In genomic region chr15:68229386-68230156, GRCh38 we compare ENCODE assay signal across 1 cellular context.
TF ChIP-seq lines count a peak whose summit lies in the region.

Gene CLN6, minus strand, starts transcription at chr15:68229728. Its CDS starts 144 bp downstream, at chr15:68229584.

TF ChIP-seq in WTC11, 78 proteins besides CTCF, POLR2A, EP300 and RAD21 (continued from another document and continues in another):
- TF ChIP-seq FOXP4 (CRISPR knock-in tag; IDR thresholded peaks at IDR 0.05) (peak; percentile 92), E2F4 (CRISPR knock-in tag; IDR thresholded peaks at IDR 0.05; ENCODE audit: borderline replicate concordance, low read depth) (peak; percentile 89), STAT6 (CRISPR knock-in tag; conservative IDR thresholded peaks at IDR 0.05; ENCODE audit: low read depth) (no peak), NFATC4 (CRISPR knock-in tag; IDR thresholded peaks at IDR 0.05) (no peak), FOXK1 (CRISPR knock-in tag; IDR thresholded peaks at IDR 0.05) (0 out of 2 replicates have a peak, but pooled peaks have one; percentile 33), PREB (CRISPR knock-in tag; IDR thresholded peaks at IDR 0.05; ENCODE audit: borderline replicate concordance) (no peak), ZBTB21 (CRISPR knock-in tag; IDR thresholded peaks at IDR 0.05; ENCODE audit: borderline replicate concordance) (no peak), PRRX2 (CRISPR knock-in tag; IDR thresholded peaks at IDR 0.05) (no peak), TEAD1 (CRISPR knock-in tag; IDR thresholded peaks at IDR 0.05) (peak; percentile 93), HMGXB4 (CRISPR knock-in tag; IDR thresholded peaks at IDR 0.05) (peak; percentile 79), MYBL2 (CRISPR knock-in tag; IDR thresholded peaks at IDR 0.05) (0 out of 2 replicates have a peak, but pooled peaks have one; percentile 35), ZNF263 (CRISPR knock-in tag; IDR thresholded peaks at IDR 0.05; ENCODE audit: low read depth) (0 out of 2 replicates have a peak, but pooled peaks have one; percentile 36), ZMAT4 (CRISPR knock-in tag; IDR thresholded peaks at IDR 0.05) (no peak), ZNF671 (CRISPR knock-in tag; IDR thresholded peaks at IDR 0.05) (no peak), IRF1 (CRISPR knock-in tag; IDR thresholded peaks at IDR 0.05) (no peak), HMGA2 (CRISPR knock-in tag; IDR thresholded peaks at IDR 0.05) (no peak), ZSCAN18 (CRISPR knock-in tag; IDR thresholded peaks at IDR 0.05) (no peak), MLX (CRISPR knock-in tag; IDR thresholded peaks at IDR 0.05) (no peak), ESRRA (CRISPR knock-in tag; IDR thresholded peaks at IDR 0.05; ENCODE audit: borderline replicate concordance) (peak; percentile 55; the same call in 1 of the 2 replicates), OVOL2 (CRISPR knock-in tag; IDR thresholded peaks at IDR 0.05; ENCODE audit: borderline replicate concordance) (no peak), SOX15 (CRISPR knock-in tag; IDR thresholded peaks at IDR 0.05) (no peak), ZNF423 (CRISPR knock-in tag; IDR thresholded peaks at IDR 0.05) (peak; percentile 96), ATF2 (CRISPR knock-in tag; IDR thresholded peaks at IDR 0.05; ENCODE audit: borderline replicate concordance, low read depth) (no peak), JUN (CRISPR knock-in tag; IDR thresholded peaks at IDR 0.05) (0 out of 2 replicates have a peak, but pooled peaks have one; percentile 44), NR1H2 (CRISPR knock-in tag; IDR thresholded peaks at IDR 0.05) (no peak), GTF2I (CRISPR knock-in tag; conservative IDR thresholded peaks at IDR 0.05) (no peak), ERG (CRISPR knock-in tag; IDR thresholded peaks at IDR 0.05) (no peak), SP1 (CRISPR knock-in tag; conservative IDR thresholded peaks at IDR 0.05) (peak; percentile 72; the same call in 1 of the 2 replicates), CREM (CRISPR knock-in tag; IDR thresholded peaks at IDR 0.05) (peak; percentile 56; the same call in 1 of the 2 replicates), SMAD3 (CRISPR knock-in tag; IDR thresholded peaks at IDR 0.05; ENCODE audit: borderline replicate concordance) (peak; percentile 76; the same call in 1 of the 2 replicates), MAX (CRISPR knock-in tag; IDR thresholded peaks at IDR 0.05) (peak; percentile 92), USF1 (CRISPR knock-in tag; IDR thresholded peaks at IDR 0.05) (peak; percentile 92), KAT7 (CRISPR knock-in tag; IDR thresholded peaks at IDR 0.05; ENCODE audit: borderline replicate concordance) (no peak), CREB1 (CRISPR knock-in tag; IDR thresholded peaks at IDR 0.05) (peak; percentile 65; the same call in 1 of the 2 replicates), ELF4 (CRISPR knock-in tag; IDR thresholded peaks at IDR 0.05; ENCODE audit: low read depth) (0 out of 2 replicates have a peak, but pooled peaks have one; percentile 50), RORB (CRISPR knock-in tag; IDR thresholded peaks at IDR 0.05) (no peak), ZNF416 (CRISPR knock-in tag; IDR thresholded peaks at IDR 0.05) (no peak), NFYB (CRISPR knock-in tag; conservative IDR thresholded peaks at IDR 0.05; ENCODE audit: low read depth) (0 out of 2 replicates have a peak, but pooled peaks have one; percentile 28), AR (CRISPR knock-in tag; IDR thresholded peaks at IDR 0.05) (no peak), JAZF1 (CRISPR knock-in tag; IDR thresholded peaks at IDR 0.05) (no peak), GABPB1 (CRISPR knock-in tag; IDR thresholded peaks at IDR 0.05) (peak; percentile 57)
